In genomic region chr6:31945154-31945506, GRCh38 we compare ENCODE assay signal across 1 cellular context.
TF ChIP-seq lines count a peak whose summit lies in the region.

No MANE protein-coding gene starts in this region.

TF ChIP-seq in H1, 55 proteins besides CTCF, POLR2A, EP300 and RAD21:
- TF ChIP-seq SIN3A (conservative IDR thresholded peaks at IDR 0.05 in 1 of 2, IDR thresholded peaks at IDR 0.05 in 1 of 2; ENCODE audit: low read depth in 1 of 2, low read length in 2 of 2) (no peak), ASH2L (IDR thresholded peaks at IDR 0.05; ENCODE audit: low read length) (no peak), SP2 (IDR thresholded peaks at IDR 0.05; ENCODE audit: low read length) (no peak), FOSL1 (IDR thresholded peaks at IDR 0.05; ENCODE audit: insufficient read depth, low read depth, low read length) (no peak), PHF8 (conservative IDR thresholded peaks at IDR 0.05; ENCODE audit: low read depth, low read length) (no peak), SP1 (IDR thresholded peaks at IDR 0.05; ENCODE audit: low read depth, low read length) (no peak), RNF2 (IDR thresholded peaks at IDR 0.05; ENCODE audit: borderline replicate concordance, low read depth, low read length, missing control alignments, poor library complexity, severe bottlenecking) (no peak)
